9 cellular contexts compared by ENCODE assay signal in the genomic region with DNA sequence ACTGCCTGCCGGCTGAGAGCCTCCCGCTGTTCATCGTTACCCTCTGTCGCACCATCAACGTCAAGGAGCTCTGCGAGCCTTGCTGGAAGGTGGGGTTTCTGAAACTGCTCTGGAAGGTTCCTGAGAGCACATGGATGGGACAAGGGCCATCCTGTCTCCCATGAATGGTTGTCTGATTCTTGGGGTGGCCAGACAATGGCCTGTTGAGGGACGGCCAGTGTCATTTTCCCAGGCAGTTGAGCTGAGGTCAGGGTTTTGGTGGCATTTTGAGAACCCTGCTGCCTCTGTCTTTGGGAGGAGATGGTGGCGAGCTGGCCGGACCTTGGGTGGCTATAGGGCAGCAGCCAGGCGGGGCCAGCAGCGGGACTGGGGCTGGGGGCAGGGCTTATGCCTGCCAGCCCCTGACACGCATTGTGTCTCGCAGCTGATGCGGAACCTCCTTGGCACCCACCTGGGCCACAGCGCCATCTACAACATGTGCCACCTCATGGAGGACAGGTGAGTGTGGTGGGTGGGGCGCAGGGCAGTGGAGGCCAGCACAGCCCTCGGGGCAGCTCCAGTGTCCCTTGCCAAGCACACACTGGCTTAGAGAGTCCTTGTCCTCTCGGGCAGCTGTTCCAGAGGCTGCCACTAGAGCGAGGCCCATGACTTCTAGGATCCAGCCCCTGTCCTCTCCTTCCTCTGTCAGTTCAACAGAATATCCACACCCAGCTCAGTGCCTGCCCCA. TPM values are rescaled to one million over a fixed set of nuclear protein-coding genes. Genes with fewer than 3 reads are reported as not detected.
A peak's percentile ranks its signal among the peaks of the same experiment; 100 is the strongest.
DNase-seq lines count a peak whose midpoint lies in the region; ATAC-seq and TF ChIP-seq lines count a peak whose summit lies in the region.
"Had no signal": no experiment of that assay in that cellular context is flagged by ENCODE, and none has a peak within 500 bp of the region (broad histone marks: within the 10 kb centered on the region; RNA-seq: fewer than 3 reads in every experiment).

No MANE protein-coding gene starts in this region.

- H3K36me3 ChIP-seq in SJCRH30: no peaks in the 10 kb centered on the region; the same call in 1 of the 2 replicates

- H3K27me3 ChIP-seq in SJCRH30: no peaks in the 10 kb centered on the region

- no peak for TF ChIP-seq CTCF in glutamatergic neuron (IDR thresholded peaks at IDR 0.05; ENCODE audit: partially characterized antibody, unreplicated experiment)

- H3K4me3 Mint-ChIP-seq in glutamatergic neuron (ENCODE audit: unreplicated experiment): peak overlapping the region; percentile 4

- H3K36me3 Mint-ChIP-seq in glutamatergic neuron (ENCODE audit: unreplicated experiment): no peaks in the 10 kb centered on the region

- H3K4me1 Mint-ChIP-seq in glutamatergic neuron (ENCODE audit: low read depth, unreplicated experiment): peaks cover 3% of the 10 kb centered on the region

- DNase-seq in NCI-H82 (lab: John Stamatoyannopoulos, UW) (peak; percentile 28), NCI-H82 treated with DMSO at 0.1 percent for 48 hours (lab: John Stamatoyannopoulos, UW; ENCODE audit: unreplicated experiment) (no peak), RKO (ENCODE audit: low spot score) (peak; percentile 39), glutamatergic neuron (no peak), SJCRH30 (no peak), activated gamma-delta T cell treated with Interleukin-2 at 50 U/mL for 16 hours (no peak)
- DNase-seq: GOT3 had no signal

- peak overlapping the region; percentile 78 for H3K27ac ChIP-seq in temporal lobe (ENCODE audit: low read depth, low read length)
- no peak overlapping the region for H3K27ac ChIP-seq in SJCRH30

- H3K27me3 Mint-ChIP-seq in glutamatergic neuron (ENCODE audit: unreplicated experiment): peaks cover 7% of the 10 kb centered on the region

- no peak overlapping the region for H3K4me3 ChIP-seq in SJCRH30

- no peaks in the 10 kb centered on the region for H3K4me1 ChIP-seq in SJCRH30

- H3K27ac Mint-ChIP-seq in glutamatergic neuron (ENCODE audit: unreplicated experiment): no peak overlapping the region

- H3K9me3 Mint-ChIP-seq in glutamatergic neuron (ENCODE audit: unreplicated experiment): peaks cover 10% of the 10 kb centered on the region

- H3K9me3 ChIP-seq in SJCRH30 (replicated peaks): no peaks in the 10 kb centered on the region

- no peak for ATAC-seq in HG02610 (IDR thresholded peaks at IDR 0.05; ENCODE audit: unreplicated experiment)

RNA-seq across cellular contexts. Expression of gene TSC2, which starts 9.1 kb away (rescaled TPM):
- 215 TPM for total RNA-seq in glutamatergic neuron (ENCODE audit: unreplicated experiment)
- 51.1 TPM for total RNA-seq in temporal lobe
- total RNA-seq in SJCRH30 (2014; rRNA removed; shearing (Covaris generic)): 32.0 and 37.1 TPM in 2 replicates

RNA-seq across cellular contexts. Expression of gene NTHL1, which starts 9.2 kb away (rescaled TPM):
- 194 TPM for total RNA-seq in glutamatergic neuron (ENCODE audit: unreplicated experiment)
- 19.4 TPM for total RNA-seq in temporal lobe
- total RNA-seq in SJCRH30 (2014; rRNA removed; shearing (Covaris generic)): 16.6 and 17.5 TPM in 2 replicates

RNA-seq across cellular contexts. Expression of gene NHERF2, which starts 30.1 kb away (rescaled TPM):
- 22.3 TPM for total RNA-seq in glutamatergic neuron (ENCODE audit: unreplicated experiment)
- 12.3 TPM for total RNA-seq in temporal lobe
- total RNA-seq in SJCRH30 (2014; rRNA removed; shearing (Covaris generic)): 6.4 and 8.0 TPM in 2 replicates

RNA-seq across cellular contexts. Expression of gene NPW, which starts 37.3 kb away (rescaled TPM):
- total RNA-seq in glutamatergic neuron (ENCODE audit: unreplicated experiment) (0.91 TPM), temporal lobe (0.25 TPM)
- total RNA-seq in SJCRH30 (2014; rRNA removed; shearing (Covaris generic)): 1.6 TPM in 2 replicates

RNA-seq across cellular contexts. Expression of gene ZNF598, which starts 47.2 kb away (rescaled TPM):
- total RNA-seq in glutamatergic neuron (ENCODE audit: unreplicated experiment) (90.4 TPM), temporal lobe (5.2 TPM)
- 22.9 and 25.6 TPM in 2 replicates for total RNA-seq in SJCRH30 (2014; rRNA removed; shearing (Covaris generic))

Comparison
In these comparisons a context has a peak if more than half of its experiments do, and no peak if none do; other contexts are left out.
1. DNase-seq: peak in NCI-H82 (single experiment) and RKO (single experiment); none in NCI-H82 treated with DMSO at 0.1 percent for 48 hours (single experiment), glutamatergic neuron (single experiment), SJCRH30 (0 of 2) and activated gamma-delta T cell treated with Interleukin-2 at 50 U/mL for 16 hours (single experiment).